9 cellular contexts compared by ENCODE assay signal in genomic region chr16:67848118-67848517, GRCh38. TPM values are rescaled to one million over a fixed set of nuclear protein-coding genes. Genes with fewer than 3 reads are reported as not detected.
DNase-seq lines count a peak whose midpoint lies in the region; ATAC-seq, FAIRE-seq and TF ChIP-seq lines count a peak whose summit lies in the region.
"Had no signal": no experiment of that assay in that cellular context is flagged by ENCODE, and none has a peak within 500 bp of the region (broad histone marks: within the 10 kb centered on the region; RNA-seq: fewer than 3 reads in every experiment).

No MANE protein-coding gene starts in this region.

- H3K36me3 Mint-ChIP-seq in stimulated activated naive CD8-positive, alpha-beta T cell treated with anti-CD3 and anti-CD28 coated beads, Interleukin-15, Interleukin-2, amounts not matched to agents 100 ng/mL and 50 ng/mL, for 24 hours (ENCODE audit: low read depth) = peaks cover 8% of the 10 kb centered on the region
- H3K36me3 Mint-ChIP-seq in MCF 10A (ENCODE audit: insufficient read depth, unreplicated experiment) (peaks cover 27% of the 10 kb centered on the region), mesothelial cell of epicardium (peaks cover 3% of the 10 kb centered on the region)

- intact Hi-C loops in MCF 10A (cut with micrococcal nuclease) = loop anchor here (10.0 kb wide), 2 partner anchors 173 to 323 kb away; partner anchors contain the start of gene RIPOR1

- FAIRE-seq in D721Med (lab: Jason Lieb, UNC) = no peak
- FAIRE-seq: islet of Langerhans had no signal

- TF ChIP-seq CTCF in MCF 10A (IDR thresholded peaks at IDR 0.05; ENCODE audit: unreplicated experiment) (no peak), mesothelial cell of epicardium (IDR thresholded peaks at IDR 0.05; ENCODE audit: unreplicated experiment) (no peak), GM13977 (IDR thresholded peaks at IDR 0.05; ENCODE audit: extremely low read depth, insufficient read depth, missing control alignments) (no peak), D721Med (IDR thresholded peaks at IDR 0.05; ENCODE audit: insufficient read depth, missing control alignments) (no peak)

- DNase-seq in stimulated activated naive CD8-positive, alpha-beta T cell treated with anti-CD3 and anti-CD28 coated beads, Interleukin-15, Interleukin-2, amounts not matched to agents 100 U/mL and 50 U/mL, for 24 hours = no peak
- DNase-seq in MCF 10A (ENCODE audit: unreplicated experiment) (no peak), mesothelial cell of epicardium (ENCODE audit: low spot score in 2 of 2, unreplicated experiment in 2 of 2) (no peak), GM13977 (ENCODE audit: low spot score) (no peak), D721Med (ENCODE audit: insufficient read length, low spot score) (no peak)

- in situ Hi-C loops in GM13977 (cut with MboI; ENCODE audit: low pct_unique_long_range_greater_than_20kb, low sequenced_read_pairs, unreplicated experiment) = no loop called here

- no peaks in the 10 kb centered on the region for H3K9me3 Mint-ChIP-seq in stimulated activated naive CD8-positive, alpha-beta T cell treated with anti-CD3 and anti-CD28 coated beads, Interleukin-15, Interleukin-2, amounts not matched to agents 100 ng/mL and 50 ng/mL, for 24 hours
- no peaks in the 10 kb centered on the region for H3K9me3 Mint-ChIP-seq in MCF 10A (ENCODE audit: unreplicated experiment)
- no peaks in the 10 kb centered on the region for H3K9me3 Mint-ChIP-seq in mesothelial cell of epicardium

- ATAC-seq in stimulated activated naive CD8-positive, alpha-beta T cell treated with anti-CD3 and anti-CD28 coated beads, Interleukin-15, Interleukin-2, amounts not matched to agents 100 U/mL and 50 U/mL, for 24 hours = no peak
- ATAC-seq in HG02970 (IDR thresholded peaks at IDR 0.05; ENCODE audit: low FRiP score, unreplicated experiment) = no peak
- no peak for ATAC-seq in HG03280 (IDR thresholded peaks at IDR 0.05; ENCODE audit: unreplicated experiment)

- peak overlapping the region; percentile 89 for H3K27ac Mint-ChIP-seq in stimulated activated naive CD8-positive, alpha-beta T cell treated with anti-CD3 and anti-CD28 coated beads, Interleukin-15, Interleukin-2, amounts not matched to agents 100 ng/mL and 50 ng/mL, for 24 hours
- peak overlapping the region; percentile 75 for H3K27ac Mint-ChIP-seq in MCF 10A (ENCODE audit: low read depth, unreplicated experiment)
- H3K27ac Mint-ChIP-seq in mesothelial cell of epicardium = peak overlapping the region; percentile 98

- peak overlapping the region; percentile 93 for H3K4me3 Mint-ChIP-seq in stimulated activated naive CD8-positive, alpha-beta T cell treated with anti-CD3 and anti-CD28 coated beads, Interleukin-15, Interleukin-2, amounts not matched to agents 100 ng/mL and 50 ng/mL, for 24 hours
- H3K4me3 Mint-ChIP-seq in MCF 10A (ENCODE audit: unreplicated experiment) (peak overlapping the region; percentile 87), mesothelial cell of epicardium (peak overlapping the region; percentile 81)

- BruUV-seq in MCF 10A (replicated peaks; lab: Mats Ljungman, UMichigan) = no TSS peak

- POLR2A ChIA-PET in MCF 10A (lab: Yijun Ruan, JAX) = interaction anchor here (1.1 to 8.4 kb wide), 5 partner anchors 13 to 188 kb away, joined by 3 to 141 read pairs (median 4); partner anchors contain the start of genes ACD, DDX28, DUS2 and GFOD2

- peaks cover 45% of the 10 kb centered on the region for H3K4me1 Mint-ChIP-seq in stimulated activated naive CD8-positive, alpha-beta T cell treated with anti-CD3 and anti-CD28 coated beads, Interleukin-15, Interleukin-2, amounts not matched to agents 100 ng/mL and 50 ng/mL, for 24 hours (ENCODE audit: low read depth)
- H3K4me1 Mint-ChIP-seq in MCF 10A (ENCODE audit: insufficient read depth, unreplicated experiment) = peaks cover 16% of the 10 kb centered on the region
- H3K4me1 Mint-ChIP-seq in mesothelial cell of epicardium = peaks cover 40% of the 10 kb centered on the region

- no peaks in the 10 kb centered on the region for H3K27me3 Mint-ChIP-seq in stimulated activated naive CD8-positive, alpha-beta T cell treated with anti-CD3 and anti-CD28 coated beads, Interleukin-15, Interleukin-2, amounts not matched to agents 100 ng/mL and 50 ng/mL, for 24 hours
- H3K27me3 Mint-ChIP-seq in MCF 10A (ENCODE audit: insufficient read depth, unreplicated experiment) = no peaks in the 10 kb centered on the region
- H3K27me3 Mint-ChIP-seq in mesothelial cell of epicardium (ENCODE audit: low read depth) = no peaks in the 10 kb centered on the region

- CTCF ChIA-PET in MCF 10A (lab: Yijun Ruan, JAX) = interaction anchor here (0.6 to 2.5 kb wide), 5 partner anchors 9 to 176 kb away, joined by 3 to 11 read pairs (median 4); no protein-coding TSS in a partner anchor

RNA-seq across cellular contexts. Expression of gene CENPT, which starts 0.6 kb away (rescaled TPM):
- total RNA-seq in MCF 10A (2022) (30.9 and 35.5 TPM in 2 replicates), mesothelial cell of epicardium (71.5 to 73.8 TPM (median 73.8 TPM) in 3 replicates)

RNA-seq across cellular contexts. Expression of gene NUTF2, which starts 1.4 kb away (rescaled TPM):
- total RNA-seq in MCF 10A (2022) (133 TPM in 2 replicates), mesothelial cell of epicardium (130 to 141 TPM (median 132 TPM) in 3 replicates)

RNA-seq across cellular contexts. Expression of gene THAP11, which starts 6.0 kb away (rescaled TPM):
- total RNA-seq in MCF 10A (2022) (18.3 and 20.5 TPM in 2 replicates), mesothelial cell of epicardium (27.6 to 28.6 TPM (median 28.1 TPM) in 3 replicates)

RNA-seq across cellular contexts. Expression of gene EDC4, which starts 24.7 kb away (rescaled TPM):
- 50.9 and 51.3 TPM in 2 replicates for total RNA-seq in MCF 10A (2022)
- total RNA-seq in mesothelial cell of epicardium = 71.7 to 83.4 TPM (median 80.2 TPM) in 3 replicates

RNA-seq across cellular contexts. Expression of gene NRN1L, which starts 36.6 kb away (rescaled TPM):
- total RNA-seq in MCF 10A (2022) (0.81 TPM in 1 of 2 replicates, not detected in the other), mesothelial cell of epicardium (0.66 to 0.99 TPM in 2 of 3 replicates, not detected in the other)
